ENCODE assay signal across 8 cellular contexts in genomic region chrX:129961180-129962083, GRCh38.
DNase-seq lines count a peak whose midpoint lies in the region; ATAC-seq lines count a peak whose summit lies in the region.

No MANE protein-coding gene starts in this region.

- DNase-seq in GDM1 (lab: John Stamatoyannopoulos, UW): peak; percentile 67
- peak; percentile 81 for DNase-seq in HK-2 (ENCODE audit: unreplicated experiment)
- DNase-seq in RKO (ENCODE audit: low spot score): peak; percentile 47
- DNase-seq in activated gamma-delta T cell treated with Interleukin-2 at 50 U/mL for 16 hours: peak; percentile 64
- DNase-seq in iris pigment epithelial cell (ENCODE audit: low read depth): peak; percentile 13
- DNase-seq in stimulated activated CD4-positive, alpha-beta T cell treated with anti-CD3 and anti-CD28 coated beads, TNF-alpha, amount 100 ng/mL, for 24 hours (ENCODE audit: low read depth in 3 of 3): peak; percentile 33 to 67 (median 36)
- no peak for DNase-seq in hippocampal formation (lab: John Stamatoyannopoulos, UW)

- ATAC-seq in GM21423 (IDR thresholded peaks at IDR 0.05; ENCODE audit: unreplicated experiment): peak; percentile 88

Comparison
In these comparisons a context has a peak if more than half of its experiments do, and no peak if none do; other contexts are left out.
1. DNase-seq: peak in GDM1 (single experiment), HK-2 (single experiment), RKO (single experiment), activated gamma-delta T cell treated with Interleukin-2 at 50 U/mL for 16 hours (single experiment), iris pigment epithelial cell (single experiment) and stimulated activated CD4-positive, alpha-beta T cell treated with anti-CD3 and anti-CD28 coated beads, TNF-alpha, amount 100 ng/mL, for 24 hours (3 of 3); none in hippocampal formation (0 of 2).